ENCODE assay signal across 1 cellular context in the genomic region with DNA sequence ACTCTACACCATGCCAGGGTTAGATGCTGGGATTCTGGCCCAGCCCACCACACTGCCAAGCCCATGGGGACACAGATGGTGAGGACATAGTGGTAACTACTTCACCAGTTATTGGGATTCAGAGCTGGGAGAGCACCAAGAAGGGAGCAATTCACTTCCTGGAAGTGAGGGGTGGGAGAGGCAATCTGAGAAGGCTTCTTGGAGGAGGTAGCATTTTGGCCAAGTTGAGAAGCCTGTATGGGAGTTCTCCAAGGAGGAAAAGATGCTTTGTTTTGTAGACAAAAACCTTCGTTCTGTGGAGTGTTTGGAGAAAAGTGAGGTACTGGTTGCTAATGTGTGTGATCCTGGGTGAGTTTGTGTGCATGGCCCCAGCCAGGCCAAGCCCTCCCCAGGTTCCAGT.
TF ChIP-seq lines count a peak whose summit lies in the region.

No MANE protein-coding gene starts in this region.

TF ChIP-seq in WTC11, 78 proteins besides CTCF, POLR2A, EP300 and RAD21 (continued from another document):
- TF ChIP-seq, protein P1, sequence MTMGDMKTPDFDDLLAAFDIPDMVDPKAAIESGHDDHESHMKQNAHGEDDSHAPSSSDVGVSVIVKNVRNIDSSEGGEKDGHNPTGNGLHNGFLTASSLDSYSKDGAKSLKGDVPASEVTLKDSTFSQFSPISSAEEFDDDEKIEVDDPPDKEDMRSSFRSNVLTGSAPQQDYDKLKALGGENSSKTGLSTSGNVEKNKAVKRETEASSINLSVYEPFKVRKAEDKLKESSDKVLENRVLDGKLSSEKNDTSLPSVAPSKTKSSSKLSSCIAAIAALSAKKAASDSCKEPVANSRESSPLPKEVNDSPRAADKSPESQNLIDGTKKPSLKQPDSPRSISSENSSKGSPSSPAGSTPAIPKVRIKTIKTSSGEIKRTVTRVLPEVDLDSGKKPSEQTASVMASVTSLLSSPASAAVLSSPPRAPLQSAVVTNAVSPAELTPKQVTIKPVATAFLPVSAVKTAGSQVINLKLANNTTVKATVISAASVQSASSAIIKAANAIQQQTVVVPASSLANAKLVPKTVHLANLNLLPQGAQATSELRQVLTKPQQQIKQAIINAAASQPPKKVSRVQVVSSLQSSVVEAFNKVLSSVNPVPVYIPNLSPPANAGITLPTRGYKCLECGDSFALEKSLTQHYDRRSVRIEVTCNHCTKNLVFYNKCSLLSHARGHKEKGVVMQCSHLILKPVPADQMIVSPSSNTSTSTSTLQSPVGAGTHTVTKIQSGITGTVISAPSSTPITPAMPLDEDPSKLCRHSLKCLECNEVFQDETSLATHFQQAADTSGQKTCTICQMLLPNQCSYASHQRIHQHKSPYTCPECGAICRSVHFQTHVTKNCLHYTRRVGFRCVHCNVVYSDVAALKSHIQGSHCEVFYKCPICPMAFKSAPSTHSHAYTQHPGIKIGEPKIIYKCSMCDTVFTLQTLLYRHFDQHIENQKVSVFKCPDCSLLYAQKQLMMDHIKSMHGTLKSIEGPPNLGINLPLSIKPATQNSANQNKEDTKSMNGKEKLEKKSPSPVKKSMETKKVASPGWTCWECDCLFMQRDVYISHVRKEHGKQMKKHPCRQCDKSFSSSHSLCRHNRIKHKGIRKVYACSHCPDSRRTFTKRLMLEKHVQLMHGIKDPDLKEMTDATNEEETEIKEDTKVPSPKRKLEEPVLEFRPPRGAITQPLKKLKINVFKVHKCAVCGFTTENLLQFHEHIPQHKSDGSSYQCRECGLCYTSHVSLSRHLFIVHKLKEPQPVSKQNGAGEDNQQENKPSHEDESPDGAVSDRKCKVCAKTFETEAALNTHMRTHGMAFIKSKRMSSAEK (CRISPR knock-in tag; IDR thresholded peaks at IDR 0.05; ENCODE audit: borderline replicate concordance) = no peak
